In genomic region chr1:175183586-175183985, GRCh38 we compare ENCODE assay signal across 11 cellular contexts. TPM values are rescaled to one million over a fixed set of nuclear protein-coding genes. Genes with fewer than 3 reads are reported as not detected.
"Had no signal": no experiment of that assay in that cellular context is flagged by ENCODE, and none has a peak within 500 bp of the region (broad histone marks: within the 10 kb centered on the region; RNA-seq: fewer than 3 reads in every experiment).

No MANE protein-coding gene starts in this region.

- H3K9me3 Mint-ChIP-seq: brain, mesothelial cell of epicardium had no signal

- DNase-seq: activated CD4-positive, alpha-beta T cell treated with anti-CD3 and anti-CD28 coated beads for 36 hours; activated CD8-positive, alpha-beta memory T cell treated with anti-CD3 and anti-CD28 coated beads for 24 hours; amygdala; foreskin keratinocyte; kidney had no signal

- H3K27me3 ChIP-seq: foreskin keratinocyte, right atrium auricular region, tibial nerve had no signal

- ATAC-seq: activated CD4-positive, alpha-beta T cell treated with anti-CD3 and anti-CD28 coated beads for 36 hours; foreskin keratinocyte had no signal

- H3K9me3 ChIP-seq: right atrium auricular region, tibial nerve had no signal

- H3K4me3 Mint-ChIP-seq: activated CD4-positive, alpha-beta T cell treated with anti-CD3 and anti-CD28 coated beads for 36 hours; brain; mesothelial cell of epicardium had no signal

- H3K27ac ChIP-seq: foreskin keratinocyte, right atrium auricular region, tibial nerve had no signal

- H3K27me3 Mint-ChIP-seq: activated CD4-positive, alpha-beta T cell treated with anti-CD3 and anti-CD28 coated beads for 36 hours; activated naive CD8-positive, alpha-beta T cell had no signal

- H3K27ac Mint-ChIP-seq: activated CD4-positive, alpha-beta T cell treated with anti-CD3 and anti-CD28 coated beads for 36 hours; brain; mesothelial cell of epicardium had no signal

- H3K4me1 Mint-ChIP-seq: brain, mesothelial cell of epicardium had no signal

- H3K36me3 Mint-ChIP-seq: brain, mesothelial cell of epicardium had no signal

RNA-seq across cellular contexts. Expression of gene KIAA0040, which starts 9.0 kb away (rescaled TPM):
- total RNA-seq: myocyte had no signal
